Comparison of ENCODE assay signal across 18 cellular contexts in the genomic region with DNA sequence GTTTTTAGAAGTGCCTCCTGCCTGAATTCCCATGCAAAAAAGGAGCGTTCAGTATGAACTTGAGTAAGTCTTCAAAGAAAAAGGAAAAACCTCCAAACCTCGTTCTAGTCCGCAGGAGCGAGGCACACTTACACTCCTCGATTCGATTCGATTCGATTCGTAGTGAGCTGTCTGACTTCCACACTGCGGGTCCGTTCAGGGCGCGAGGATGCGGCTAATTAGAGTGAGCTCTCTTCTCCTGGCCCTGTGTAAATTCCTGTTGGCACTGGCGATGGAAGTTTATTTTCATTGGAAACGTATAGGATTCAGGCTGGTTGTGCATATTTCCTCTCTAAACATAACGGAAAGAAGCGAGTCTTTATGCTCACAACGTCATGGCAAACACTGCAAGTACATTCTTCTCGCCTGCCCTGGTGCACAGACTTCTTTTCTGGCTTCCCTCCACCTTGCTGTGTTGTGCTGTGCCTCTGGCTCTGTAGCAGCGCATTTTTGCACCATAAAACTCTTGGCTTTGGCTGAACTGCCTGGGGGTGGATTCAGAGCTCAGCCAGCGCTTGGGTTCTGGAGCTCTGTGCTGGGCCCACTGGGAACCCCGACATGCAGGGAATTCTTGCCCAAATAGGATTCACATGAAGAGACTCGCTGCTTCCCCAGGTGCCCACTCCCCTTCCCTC. TPM values are rescaled to one million over a fixed set of nuclear protein-coding genes. Genes with fewer than 3 reads are reported as not detected.
A peak's percentile ranks its signal among the peaks of the same experiment; 100 is the strongest.
DNase-seq lines count a peak whose midpoint lies in the region; ATAC-seq, FAIRE-seq and TF ChIP-seq lines count a peak whose summit lies in the region.
"Had no signal": no experiment of that assay in that cellular context is flagged by ENCODE, and none has a peak within 500 bp of the region (broad histone marks: within the 10 kb centered on the region; RNA-seq: fewer than 3 reads in every experiment).

No MANE protein-coding gene starts in this region.

- intact Hi-C loops in K562 (cut with micrococcal nuclease) (no loop called here), heart left ventricle (cut with DNase I) (no loop called here)

- no TSS peak for BruUV-seq in K562 (replicated peaks; lab: Mats Ljungman, UMichigan)

- 3% methylated on average over 24 of the region's 24 CpGs for WGBS in K562 (ENCODE audit: insufficient coverage, low coverage, missing lambda C conversion rate)
- 74 to 90% (median 84%) methylated on average over 24 of the region's 24 CpGs for WGBS in heart left ventricle, 4 donors

- TF ChIP-seq POLR2A in K562 (conservative IDR thresholded peaks at IDR 0.05) (no peak), heart left ventricle (IDR thresholded peaks at IDR 0.05) (no peak)

- no peaks in the 10 kb centered on the region for H3K36me3 ChIP-seq in K562 (ENCODE audit: control insufficient read depth, insufficient read depth, low read length)
- H3K36me3 ChIP-seq in thoracic aorta, result no peaks in the 10 kb centered on the region
- H3K36me3 ChIP-seq in heart left ventricle, result no peaks in the 10 kb centered on the region
- H3K36me3 ChIP-seq: tibial artery had no signal

- no peak overlapping the region for H2AFZ ChIP-seq in K562 (ENCODE audit: low read depth, low read length)

- POLR2A ChIA-PET in K562 (lab: Yijun Ruan, JAX), result interaction anchor here (0.7 kb wide), 1 partner anchor 26 kb away, joined by 3 read pairs; no protein-coding TSS in a partner anchor

- H3K4me3 ChIP-seq in K562 (no peak overlapping the region), thoracic aorta (peak overlapping the region; percentile 77), heart left ventricle (no peak overlapping the region)
- H3K4me3 ChIP-seq: tibial artery had no signal

- H3K27me3 Mint-ChIP-seq in activated T-cell treated with anti-CD3 and anti-CD28 coated beads, Interleukin-2, amount 50 U/mL, for 4 hours (ENCODE audit: low read depth), result peaks cover 59% of the 10 kb centered on the region

- peaks cover 0 to 22% of the 10 kb centered on the region in 2 experiments; a peak in 1 of 5 replicates for H3K4me1 ChIP-seq in K562 (replicated peaks in 1 of 2; ENCODE audit: control insufficient read depth in 2 of 2, insufficient read depth in 2 of 2, low read length in 2 of 2)
- H3K4me1 ChIP-seq in thoracic aorta (ENCODE audit: control insufficient read depth in 1 of 2, low read depth in 2 of 2), result peaks cover 14 to 52% of the 10 kb centered on the region in 2 donors
- H3K4me1 ChIP-seq in heart left ventricle, result peaks cover 0 to 37% (median 9%) of the 10 kb centered on the region in 12 donors

- H3K4me3 Mint-ChIP-seq in activated T-cell treated with anti-CD3 and anti-CD28 coated beads, Interleukin-2, amount 50 U/mL, for 4 hours, result no peak overlapping the region
- H3K4me3 Mint-ChIP-seq: activated CD8-positive, alpha-beta T cell treated with anti-CD3 and anti-CD28 coated beads for 36 hours; dendritic cell treated with granulocyte-macrophage colony-stimulating factor and Interleukin-4, amounts not matched to agents 40 ng/mL and 50 ng/mL, for 4 days; natural killer cell had no signal

- no peaks in the 10 kb centered on the region for H3K9me3 Mint-ChIP-seq in activated T-cell treated with anti-CD3 and anti-CD28 coated beads, Interleukin-2, amount 50 U/mL, for 4 hours
- H3K9me3 Mint-ChIP-seq: activated CD8-positive, alpha-beta T cell treated with anti-CD3 and anti-CD28 coated beads for 36 hours; dendritic cell treated with granulocyte-macrophage colony-stimulating factor and Interleukin-4, amounts not matched to agents 40 ng/mL and 50 ng/mL, for 4 days; natural killer cell had no signal

- ATAC-seq in K562 (0 out of 3 replicates have a peak, but pooled peaks have one; percentile 9), thoracic aorta (ENCODE audit: insufficient number of reproducible peaks, low FRiP score, low read depth) (no peak), heart left ventricle (no peak)
- no peak for ATAC-seq in activated T-cell treated with anti-CD3 and anti-CD28 coated beads, Interleukin-2, amount 50 U/mL, for 4 hours
- ATAC-seq: activated CD8-positive, alpha-beta T cell treated with anti-CD3 and anti-CD28 coated beads for 36 hours; natural killer cell had no signal

- peak; percentile 25 for DNase-seq in NCI-H2227 (lab: John Stamatoyannopoulos, UW; ENCODE audit: unreplicated experiment)
- DNase-seq in NCI-H2227 treated with DMSO at 0.1 percent for 48 hours (lab: John Stamatoyannopoulos, UW), result no peak
- no peak for DNase-seq in K562 (ENCODE audit: extremely low read depth in 1 of 4, low spot score in 3 of 4)
- peak; percentile 47 for DNase-seq in mesenteric fat pad (ENCODE audit: low spot score)
- no peak for DNase-seq in thoracic aorta (ENCODE audit: low spot score)
- no peak for DNase-seq in 8988T
- DNase-seq in heart left ventricle, result no peak
- no peak for DNase-seq in activated T-cell treated with anti-CD3 and anti-CD28 coated beads, Interleukin-2, amount 50 U/mL, for 4 hours
- DNase-seq: activated CD8-positive, alpha-beta T cell treated with anti-CD3 and anti-CD28 coated beads for 36 hours; activated naive CD4-positive, alpha-beta T cell treated with Interleukin-2 at 50 U/mL for 16 hours; natural killer cell; NCI-H1092; NCI-H69; T-helper 9 cell; tibial artery had no signal

- no peaks in the 10 kb centered on the region for H3K79me2 ChIP-seq in K562 (ENCODE audit: control insufficient read depth, insufficient read depth, low read length)

- TF ChIP-seq CTCF in K562 (IDR thresholded peaks at IDR 0.05 in 2 of 3, conservative IDR thresholded peaks at IDR 0.05 in 1 of 3; ENCODE audit: insufficient read depth in 2 of 3, low read depth in 1 of 3, low read length in 3 of 3) (no peak), thoracic aorta (IDR thresholded peaks at IDR 0.05) (no peak), heart left ventricle (IDR thresholded peaks at IDR 0.05) (no peak)

- no peaks in the 10 kb centered on the region for H3K9me3 ChIP-seq in K562 (replicated peaks; ENCODE audit: control insufficient read depth, insufficient read depth, low read depth, low read length)
- H3K9me3 ChIP-seq in thoracic aorta, result no peaks in the 10 kb centered on the region
- no peaks in the 10 kb centered on the region for H3K9me3 ChIP-seq in heart left ventricle
- H3K9me3 ChIP-seq: tibial artery had no signal

- peaks cover 8% of the 10 kb centered on the region for H3K4me1 Mint-ChIP-seq in activated T-cell treated with anti-CD3 and anti-CD28 coated beads, Interleukin-2, amount 50 U/mL, for 4 hours (ENCODE audit: low read depth)
- H3K4me1 Mint-ChIP-seq: natural killer cell had no signal

- H3K36me3 Mint-ChIP-seq in activated T-cell treated with anti-CD3 and anti-CD28 coated beads, Interleukin-2, amount 50 U/mL, for 4 hours (ENCODE audit: insufficient read depth), result no peaks in the 10 kb centered on the region
- H3K36me3 Mint-ChIP-seq: natural killer cell had no signal

- H4K20me1 ChIP-seq in K562 (replicated peaks; ENCODE audit: control insufficient read depth, insufficient read depth, low read length), result peaks cover under 1% of the 10 kb centered on the region; the same call in 1 of the 2 replicates

- no peaks in the 10 kb centered on the region for H3K9me1 ChIP-seq in K562 (ENCODE audit: control insufficient read depth, insufficient read depth, low read length)

- no peak for TF ChIP-seq RAD21 in K562 (CRISPR knock-in tag; conservative IDR thresholded peaks at IDR 0.05 in 1 of 2, IDR thresholded peaks at IDR 0.05 in 1 of 2)

- no peak overlapping the region for H3K4me2 ChIP-seq in K562 (ENCODE audit: insufficient read depth, low read length)

- CTCF ChIA-PET in K562 (lab: Yijun Ruan, JAX; ENCODE audit: low intra/inter-chr PET ratio), result no interaction called here

- FAIRE-seq in K562 (lab: Jason Lieb, UNC), result no peak
- FAIRE-seq: A204.1, islet of Langerhans had no signal

- no peak overlapping the region for H3K9ac ChIP-seq in K562 (ENCODE audit: insufficient read depth in 1 of 2, low read depth in 2 of 2, low read length in 2 of 2)

- TF ChIP-seq EP300 in K562 (IDR thresholded peaks at IDR 0.05; ENCODE audit: low read length), result no peak

- peaks cover 41 to 60% of the 10 kb centered on the region in 2 experiments for H3K27me3 ChIP-seq in K562 (ENCODE audit: control insufficient read depth in 2 of 2, insufficient read depth in 2 of 2, low read length in 2 of 2)
- H3K27me3 ChIP-seq in thoracic aorta (replicated peaks; ENCODE audit: insufficient read depth), result no peaks in the 10 kb centered on the region
- H3K27me3 ChIP-seq in heart left ventricle, result peaks cover 0 to 53% (median 13%) of the 10 kb centered on the region in 9 donors

- no peak overlapping the region for H3K27ac ChIP-seq in K562 (ENCODE audit: extremely low read depth, low read depth, low read length)
- no peak overlapping the region for H3K27ac ChIP-seq in thoracic aorta
- H3K27ac ChIP-seq in heart left ventricle, result no peak overlapping the region
- H3K27ac ChIP-seq: tibial artery had no signal

- in situ Hi-C loops in K562 (cut with MboI), result no loop called here

TF ChIP-seq in K562, 482 proteins besides CTCF, POLR2A, EP300 and RAD21 (continues in another document):
- no peak for TF ChIP-seq POLR2B (IDR thresholded peaks at IDR 0.05; ENCODE audit: low read depth, partially characterized antibody)

RNA-seq across cellular contexts. Expression of gene HUNK, which starts 2.7 kb away (rescaled TPM):
- total RNA-seq in K562 (2011; cell fraction: chromatin; rRNA removed; ENCODE audit: low replicate concordance), result not detected in 2 replicates
- not detected in 2 replicates for total RNA-seq in K562 (2011; cell fraction: nucleolus; rRNA removed)
- not detected in 2 replicates for total RNA-seq in K562 (2011; cell fraction: nucleoplasm; rRNA removed)
- total RNA-seq in K562 (2014; rRNA removed), result not detected in 2 replicates
- total RNA-seq in K562 (2014; rRNA removed; fragmentation: Illumina TruSeq; extraction: Trizol), result not detected in 2 replicates
- not detected in 2 replicates for total RNA-seq in K562 (2015; rRNA removed; fragmentation: Illumina TruSeq; extraction: Trizol)
- 0.02 TPM in 1 of 2 replicates, not detected in the other for total RNA-seq in K562 (2021)
- polyA plus RNA-seq in K562 (2011; rRNA removed), result not detected in 2 replicates
- polyA plus RNA-seq in K562 (2011; cell fraction: cytosol; rRNA removed), result not detected in 2 replicates
- polyA plus RNA-seq in K562 (2011; cell fraction: nucleus; rRNA removed), result not detected in 2 replicates
- polyA plus RNA-seq in K562 (2012), result not detected in 2 replicates
- polyA plus RNA-seq in K562 (2014; fragmentation: Illumina TruSeq; extraction: Trizol), result not detected in 2 replicates
- not detected for polyA plus RNA-seq in K562 (2014; fragmentation: Nextera tagmentation; extraction: Ambion mirVana)
- not detected in 2 replicates for polyA plus RNA-seq in K562 (2014; rRNA removed)
- not detected in 2 replicates for polyA minus RNA-seq in K562 (2011; rRNA and poly(A)+ RNA removed)
- polyA minus RNA-seq in K562 (2011; cell fraction: cytosol; rRNA and poly(A)+ RNA removed), result not detected in 2 replicates
- polyA minus RNA-seq in K562 (2011; cell fraction: nucleus; rRNA and poly(A)+ RNA removed), result not detected in 2 replicates
- 0.55 TPM for total RNA-seq in mesenteric fat pad
- total RNA-seq in thoracic aorta, result under 1 TPM; 0.27 to 0.42 TPM
- 1 to 10 TPM in 2 of 9 donors, under 1 TPM in 7; 0.02 to 1.4 (median 0.22) TPM for total RNA-seq in heart left ventricle
- polyA plus RNA-seq in heart left ventricle, result under 1 TPM; 0.04 to 0.30 TPM
- total RNA-seq in activated T-cell treated with anti-CD3 and anti-CD28 coated beads, Interleukin-2, amount 50 U/mL, for 4 hours, result under 1 TPM; 0.05 to 0.61 (median 0.05) TPM
- total RNA-seq: natural killer cell had no signal

Comparison
In these comparisons a context has a peak if more than half of its experiments do, and no peak if none do; other contexts are left out.
1. DNase-seq: peak in NCI-H2227 (single experiment) and mesenteric fat pad (single experiment); none in NCI-H2227 treated with DMSO at 0.1 percent for 48 hours (single experiment), K562 (0 of 4), thoracic aorta (single experiment), 8988T (single experiment), heart left ventricle (0 of 5) and activated T-cell treated with anti-CD3 and anti-CD28 coated beads, Interleukin-2, amount 50 U/mL, for 4 hours (single experiment).